1 cellular context compared by ENCODE assay signal in the genomic region with DNA sequence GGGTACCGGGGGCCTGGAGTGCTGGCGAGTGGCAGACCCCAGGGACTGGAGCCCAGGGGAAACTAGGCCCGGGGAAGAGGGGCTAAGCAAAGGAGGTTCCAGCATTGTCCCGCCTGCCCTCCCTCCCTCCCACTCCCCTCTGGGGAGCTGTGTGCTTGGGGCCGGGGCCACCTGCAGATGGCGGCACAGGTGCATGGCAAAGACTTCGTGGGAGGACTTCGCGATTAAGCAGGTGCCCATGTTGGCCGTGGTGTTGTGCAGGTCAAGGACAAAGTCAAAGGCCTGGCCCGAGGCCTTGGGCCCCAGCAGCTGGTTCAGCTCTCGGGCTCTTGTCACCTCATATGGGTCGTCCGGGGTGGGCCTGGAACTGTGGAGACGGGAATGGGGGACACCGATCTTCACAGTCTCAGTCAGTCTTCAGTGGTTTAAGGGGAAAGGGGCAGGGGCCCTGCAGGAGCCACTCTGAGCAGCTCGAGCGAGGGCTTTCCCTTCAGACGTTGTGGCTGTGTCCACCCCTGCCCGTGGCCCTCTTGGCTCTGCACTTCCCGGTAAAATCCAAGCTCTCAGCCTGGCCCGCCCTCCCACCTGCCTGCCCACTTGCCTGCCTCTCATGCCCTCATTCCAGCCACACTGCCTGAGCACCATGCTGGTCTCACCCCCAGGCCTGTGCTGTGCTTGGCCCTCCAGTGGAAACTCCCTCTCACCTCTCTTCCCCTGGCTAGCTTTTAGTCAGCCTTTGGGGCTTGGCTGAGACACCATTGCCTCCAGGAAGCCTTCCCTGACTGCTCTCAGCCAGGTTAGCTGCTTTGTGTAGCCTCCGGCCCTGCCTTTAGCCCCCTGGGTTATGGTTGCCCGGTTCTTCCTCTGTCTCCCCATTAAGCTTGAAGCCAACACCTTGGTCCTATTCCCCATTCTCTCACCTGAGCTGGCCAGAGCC.
TF ChIP-seq lines count a peak whose summit lies in the region.

No MANE protein-coding gene starts in this region.

TF ChIP-seq in SK-N-SH treated with all-trans-retinoic acid at 6 μM for 48 hours, 23 proteins besides CTCF, POLR2A, EP300 and RAD21 (continued from another document):
- TF ChIP-seq, protein P1, sequence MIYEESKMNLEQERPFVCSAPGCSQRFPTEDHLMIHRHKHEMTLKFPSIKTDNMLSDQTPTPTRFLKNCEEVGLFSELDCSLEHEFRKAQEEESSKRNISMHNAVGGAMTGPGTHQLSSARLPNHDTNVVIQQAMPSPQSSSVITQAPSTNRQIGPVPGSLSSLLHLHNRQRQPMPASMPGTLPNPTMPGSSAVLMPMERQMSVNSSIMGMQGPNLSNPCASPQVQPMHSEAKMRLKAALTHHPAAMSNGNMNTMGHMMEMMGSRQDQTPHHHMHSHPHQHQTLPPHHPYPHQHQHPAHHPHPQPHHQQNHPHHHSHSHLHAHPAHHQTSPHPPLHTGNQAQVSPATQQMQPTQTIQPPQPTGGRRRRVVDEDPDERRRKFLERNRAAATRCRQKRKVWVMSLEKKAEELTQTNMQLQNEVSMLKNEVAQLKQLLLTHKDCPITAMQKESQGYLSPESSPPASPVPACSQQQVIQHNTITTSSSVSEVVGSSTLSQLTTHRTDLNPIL (CRISPR knock-in tag; IDR thresholded peaks at IDR 0.05; ENCODE audit: low read depth): no peak
- TF ChIP-seq RARB (CRISPR knock-in tag; IDR thresholded peaks at IDR 0.05): no peak
- TF ChIP-seq, protein P2, sequence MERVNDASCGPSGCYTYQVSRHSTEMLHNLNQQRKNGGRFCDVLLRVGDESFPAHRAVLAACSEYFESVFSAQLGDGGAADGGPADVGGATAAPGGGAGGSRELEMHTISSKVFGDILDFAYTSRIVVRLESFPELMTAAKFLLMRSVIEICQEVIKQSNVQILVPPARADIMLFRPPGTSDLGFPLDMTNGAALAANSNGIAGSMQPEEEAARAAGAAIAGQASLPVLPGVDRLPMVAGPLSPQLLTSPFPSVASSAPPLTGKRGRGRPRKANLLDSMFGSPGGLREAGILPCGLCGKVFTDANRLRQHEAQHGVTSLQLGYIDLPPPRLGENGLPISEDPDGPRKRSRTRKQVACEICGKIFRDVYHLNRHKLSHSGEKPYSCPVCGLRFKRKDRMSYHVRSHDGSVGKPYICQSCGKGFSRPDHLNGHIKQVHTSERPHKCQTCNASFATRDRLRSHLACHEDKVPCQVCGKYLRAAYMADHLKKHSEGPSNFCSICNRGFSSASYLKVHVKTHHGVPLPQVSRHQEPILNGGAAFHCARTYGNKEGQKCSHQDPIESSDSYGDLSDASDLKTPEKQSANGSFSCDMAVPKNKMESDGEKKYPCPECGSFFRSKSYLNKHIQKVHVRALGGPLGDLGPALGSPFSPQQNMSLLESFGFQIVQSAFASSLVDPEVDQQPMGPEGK (CRISPR knock-in tag; IDR thresholded peaks at IDR 0.05; ENCODE audit: borderline replicate concordance): no peak
- no peak for TF ChIP-seq ZC3H10 (CRISPR knock-in tag; IDR thresholded peaks at IDR 0.05)
- TF ChIP-seq OSR1 (CRISPR knock-in tag; IDR thresholded peaks at IDR 0.05): no peak
- no peak for TF ChIP-seq TOX (CRISPR knock-in tag; IDR thresholded peaks at IDR 0.05; ENCODE audit: borderline replicate concordance)
TF ChIP-seq in SK-N-SH treated with all-trans-retinoic acid at 6 μM for 48 hours: peak in this region for 0.
